ENCODE assay signal across 8 cellular contexts in the genomic region with DNA sequence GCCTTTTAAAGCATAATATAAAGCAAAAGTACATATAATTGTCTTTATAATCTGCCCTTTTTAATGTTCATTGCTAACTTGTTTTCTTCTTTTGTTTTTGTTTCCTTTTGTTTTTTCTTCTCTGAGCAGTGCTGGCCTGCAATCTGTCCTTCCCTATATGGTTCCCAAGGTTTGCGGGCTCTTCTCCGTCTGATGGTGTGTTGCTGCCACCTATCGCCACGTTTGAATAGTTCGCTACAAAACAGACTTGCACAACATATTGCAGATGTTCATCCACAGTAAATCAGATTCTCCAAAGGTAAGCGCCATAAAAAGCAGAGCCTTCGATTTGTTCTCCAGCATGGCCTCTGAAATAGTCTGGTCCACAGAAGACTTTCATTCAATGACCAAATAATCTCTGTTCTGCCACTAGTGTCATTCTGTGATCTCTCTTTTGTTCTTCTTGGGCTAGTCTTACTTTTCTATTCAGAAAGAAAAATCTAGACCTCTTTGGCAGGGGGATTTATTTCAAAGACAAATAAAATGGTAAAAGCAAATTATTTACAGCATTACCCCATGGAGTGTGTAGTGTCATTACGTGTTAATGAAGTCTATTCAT. TPM values are rescaled to one million over a fixed set of nuclear protein-coding genes. Genes with fewer than 3 reads are reported as not detected.
DNase-seq lines count a peak whose midpoint lies in the region; ATAC-seq and TF ChIP-seq lines count a peak whose summit lies in the region.

No MANE protein-coding gene starts in this region.

- TF ChIP-seq CTCF in epithelial cell of esophagus (IDR thresholded peaks at IDR 0.05; ENCODE audit: insufficient read depth, low read depth, low read length, missing control alignments) (peak; percentile 86), tibial artery (IDR thresholded peaks at IDR 0.05) (peak; percentile 66 to 68)

- ATAC-seq in GM19467 (IDR thresholded peaks at IDR 0.05; ENCODE audit: unreplicated experiment) (peak; percentile 93), HG03521 (IDR thresholded peaks at IDR 0.05; ENCODE audit: unreplicated experiment) (peak; percentile 89)

- no peaks in the 10 kb centered on the region for H3K4me1 ChIP-seq in tibial artery

- no peaks in the 10 kb centered on the region for H3K9me3 ChIP-seq in tibial artery

- H3K36me3 ChIP-seq in tibial artery: no peaks in the 10 kb centered on the region

- intact Hi-C loops in tibial artery (cut with DNase I; ENCODE audit: low total_unique reads): no loop called here

- H3K4me3 ChIP-seq in epithelial cell of esophagus (ENCODE audit: low read length) (no peak overlapping the region), tibial artery (no peak overlapping the region)

- no peaks in the 10 kb centered on the region for H3K27me3 ChIP-seq in tibial artery

- DNase-seq in DMS114 treated with DMSO at 0.1 percent for 48 hours (lab: John Stamatoyannopoulos, UW; ENCODE audit: unreplicated experiment) (peak; percentile 92), NCI-H510A treated with DMSO at 0.1 percent for 48 hours (lab: John Stamatoyannopoulos, UW) (peak; percentile 86), epithelial cell of esophagus (ENCODE audit: low read depth) (peak; percentile 82), myocyte (ENCODE audit: low read depth) (peak; percentile 81), tibial artery (peak in 1 of 2 donors; percentile 50)
- peak; percentile 3 to 15 for DNase-seq in activated CD4-positive, alpha-beta T cell treated with anti-CD3 and anti-CD28 coated beads, Interleukin-2, amount 50 U/mL, for 24 hours (ENCODE audit: low read depth in 1 of 2, low spot score in 1 of 2)

- H3K27ac ChIP-seq in tibial artery: no peak overlapping the region

RNA-seq across cellular contexts. Expression of a gene that starts 33.5 kb away (rescaled TPM):
- not detected in 2 replicates for total RNA-seq in myocyte
- not detected for polyA plus RNA-seq in myocyte (2012)
